Comparison of ENCODE assay signal across 26 cellular contexts in the genomic region with DNA sequence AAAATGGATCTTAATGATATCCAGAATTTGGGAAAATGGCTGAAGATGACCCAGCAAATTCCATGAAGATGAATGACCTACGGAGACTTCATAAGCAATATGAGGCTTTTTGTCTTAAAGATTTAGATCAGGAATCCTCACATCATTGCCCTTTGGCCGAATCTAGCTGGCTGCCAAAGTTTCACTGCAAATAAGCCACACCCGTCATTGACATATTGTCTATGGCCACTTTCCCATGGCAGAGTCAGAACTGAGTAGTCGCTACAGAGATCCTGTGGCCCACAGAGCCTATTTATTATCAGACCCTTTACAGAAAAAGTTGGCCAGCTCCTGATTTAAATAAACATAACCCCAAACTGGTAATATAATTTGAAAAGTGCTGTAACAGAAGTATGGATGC.
"Had no signal": no experiment of that assay in that cellular context is flagged by ENCODE, and none has a peak within 500 bp of the region (broad histone marks: within the 10 kb centered on the region; RNA-seq: fewer than 3 reads in every experiment).

No MANE protein-coding gene starts in this region.

- H3K4me1 ChIP-seq: body of pancreas, breast epithelium, Peyer's patch, SJSA1 had no signal

- H3K27ac ChIP-seq: body of pancreas, breast epithelium, Peyer's patch, SJSA1 had no signal

- FAIRE-seq: astrocyte, TTC549 had no signal

- H3K9ac ChIP-seq: SK-N-SH had no signal

- DNase-seq: activated CD4-positive, alpha-beta T cell treated with anti-CD3 and anti-CD28 coated beads for 36 hours; activated CD4-positive, alpha-beta T cell treated with anti-CD3 and anti-CD28 coated beads, Interleukin-2, amount 10 ng/mL, durations not matched to agents 7 days and 5 days; activated CD4-positive, alpha-beta T cell treated with anti-CD3 and anti-CD28 coated beads, Interleukin-2, amount 50 U/mL, for 48 hours; activated CD8-positive, alpha-beta T cell treated with anti-CD3 and anti-CD28 coated beads, Interleukin-2, amount 10 ng/mL, durations not matched to agents 7 days and 5 days; activated gamma-delta T cell; activated naive CD4-positive, alpha-beta T cell treated with Interleukin-2 at 50 U/mL for 16 hours; activated naive CD8-positive, alpha-beta T cell treated with anti-CD3 and anti-CD28 coated beads, Interleukin-2, amount 10 ng/mL, durations not matched to agents 7 days and 5 days; activated T-cell treated with anti-CD3 and anti-CD28 coated beads, Interleukin-2, amount 50 U/mL, for 24 hours; body of pancreas; KG1; NCI-H1105; NCI-H1417 treated with DMSO at 0.1 percent for 48 hours; NCI-H187 treated with DMSO at 0.1 percent for 48 hours; NCI-H2081 treated with DMSO at 0.1 percent for 48 hours; NCI-H226; NCI-H446 treated with DMSO at 0.1 percent for 48 hours; NCI-H524; PC-3; RPMI8226; SHP77 treated with DMSO at 0.1 percent for 48 hours; SK-N-SH had no signal

- H3K36me3 ChIP-seq: breast epithelium, Peyer's patch, SJSA1 had no signal

- H3K9me3 ChIP-seq: body of pancreas, breast epithelium, Peyer's patch, SJSA1, SK-N-SH had no signal

- H3K27me3 ChIP-seq: body of pancreas, breast epithelium, Peyer's patch, SJSA1 had no signal

- ATAC-seq: activated CD4-positive, alpha-beta T cell treated with anti-CD3 and anti-CD28 coated beads for 36 hours; activated CD8-positive, alpha-beta T cell treated with anti-CD3 and anti-CD28 coated beads, Interleukin-2, amount 10 ng/mL, durations not matched to agents 7 days and 5 days; body of pancreas; PC-3 had no signal

- H3K4me3 ChIP-seq: body of pancreas, breast epithelium, Peyer's patch, SJSA1 had no signal
